35 cellular contexts compared by ENCODE assay signal in the genomic region with DNA sequence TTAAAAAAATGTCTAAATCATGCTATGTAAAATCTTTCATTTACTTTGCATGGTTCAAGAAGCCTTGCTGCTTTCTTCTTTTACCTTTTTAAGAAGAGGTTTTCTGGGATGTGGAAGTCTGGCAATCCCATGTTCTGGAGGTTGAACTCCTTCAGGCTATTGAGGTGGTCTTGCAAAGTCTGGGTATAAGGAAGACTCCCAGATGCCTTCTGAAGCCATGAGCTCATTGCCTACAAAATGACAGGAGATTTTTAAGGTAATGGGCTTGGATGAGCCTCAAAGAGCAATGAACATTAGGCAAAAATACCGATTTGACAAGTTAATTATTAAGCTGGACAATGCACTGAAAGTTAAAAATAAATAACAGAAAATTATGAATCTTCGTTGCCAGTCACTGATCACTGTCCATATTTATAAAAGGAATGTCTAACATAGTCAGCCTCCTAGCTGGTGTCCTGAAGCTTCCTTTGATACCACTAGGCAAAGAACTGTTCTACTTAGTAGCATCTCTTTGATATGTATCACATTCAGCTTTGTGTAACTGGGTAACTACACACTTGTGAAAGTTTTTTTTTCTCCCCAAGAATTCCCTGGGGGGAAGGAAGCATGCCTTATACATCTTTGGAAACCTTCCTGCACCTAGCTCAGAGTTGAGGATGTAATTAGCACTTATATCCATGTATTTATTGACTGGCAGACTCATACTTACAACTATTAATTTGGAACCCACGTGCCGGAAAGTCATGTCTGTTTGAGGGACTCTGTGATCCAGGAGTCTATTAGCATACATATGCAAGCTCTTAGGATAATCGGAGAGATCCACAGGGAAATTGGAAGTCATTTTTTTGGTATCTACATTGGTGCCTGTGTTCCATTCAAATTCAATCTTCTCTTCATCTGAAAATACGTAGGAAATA. TPM values are rescaled to one million over a fixed set of nuclear protein-coding genes. Genes with fewer than 3 reads are reported as not detected.
"Had no signal": no experiment of that assay in that cellular context is flagged by ENCODE, and none has a peak within 500 bp of the region (broad histone marks: within the 10 kb centered on the region; RNA-seq: fewer than 3 reads in every experiment).

No MANE protein-coding gene starts in this region.

- H3K9me3 ChIP-seq: adrenal gland, body of pancreas, breast epithelium had no signal

- H3K27me3 ChIP-seq: adrenal gland, ascending aorta, body of pancreas, brain microvascular endothelial cell, breast epithelium, cardiac muscle cell had no signal

- ATAC-seq: activated naive CD4-positive, alpha-beta T cell treated with anti-CD3 and anti-CD28 coated beads, Interleukin-2, amount 50 U/mL, for 72 hours; activated naive CD8-positive, alpha-beta T cell treated with anti-CD3 and anti-CD28 coated beads, Interleukin-2, amount 50 U/mL, for 24 hours; activated T-cell treated with anti-CD3 and anti-CD28 coated beads, Interleukin-2, amount 50 U/mL, for 4 hours; activated T-cell treated with anti-CD3 and anti-CD28 coated beads, Interleukin-2, amount 50 U/mL, for 72 hours; activated T-helper 17 cell treated with anti-CD3 and anti-CD28 coated beads, Interleukin-2, amount 50 U/mL, for 72 hours; body of pancreas had no signal

- H3K4me1 ChIP-seq: adrenal gland, ascending aorta, body of pancreas, breast epithelium had no signal

- H3K27ac ChIP-seq: adrenal gland, ascending aorta, body of pancreas, brain microvascular endothelial cell, breast epithelium, cardiac muscle cell had no signal

- FAIRE-seq: astrocyte, bronchial epithelial cell had no signal

- H3K4me3 ChIP-seq: adrenal gland, ascending aorta, body of pancreas, breast epithelium, cardiac muscle cell had no signal

- H3K36me3 ChIP-seq: adrenal gland, brain microvascular endothelial cell, breast epithelium, cardiac muscle cell had no signal

- DNase-seq: activated effector memory CD4-positive, alpha-beta T cell treated with anti-CD3 and anti-CD28 coated beads, Interleukin-2, amount 50 U/mL, for 16 hours; activated effector memory CD4-positive, alpha-beta T cell treated with Interleukin-2 at 50 U/mL for 16 hours; activated gamma-delta T cell; activated gamma-delta T cell treated with Interleukin-2 at 50 U/mL for 16 hours; activated naive CD4-positive, alpha-beta T cell; activated naive CD4-positive, alpha-beta T cell treated with anti-CD3 and anti-CD28 coated beads for 36 hours; activated naive CD4-positive, alpha-beta T cell treated with anti-CD3 and anti-CD28 coated beads, Interleukin-2, amount 10 ng/mL, durations not matched to agents 7 days and 5 days; activated naive CD4-positive, alpha-beta T cell treated with anti-CD3 and anti-CD28 coated beads, Interleukin-2, amount 50 U/mL, for 16 hours; activated naive CD4-positive, alpha-beta T cell treated with Interleukin-2 at 50 U/mL for 16 hours; activated naive CD8-positive, alpha-beta T cell treated with anti-CD3 and anti-CD28 coated beads for 36 hours; activated naive CD8-positive, alpha-beta T cell treated with anti-CD3 and anti-CD28 coated beads, Interleukin-2, amount 10 ng/mL, durations not matched to agents 7 days and 5 days; activated naive CD8-positive, alpha-beta T cell treated with anti-CD3 and anti-CD28 coated beads, Interleukin-2, amount 50 U/mL, for 24 hours; activated T-cell treated with anti-CD3 and anti-CD28 coated beads, Interleukin-2, amount 50 U/mL, for 1 hour; activated T-cell treated with anti-CD3 and anti-CD28 coated beads, Interleukin-2, amount 50 U/mL, for 24 hours; activated T-cell treated with anti-CD3 and anti-CD28 coated beads, Interleukin-2, amount 50 U/mL, for 4 hours; activated T-cell treated with anti-CD3 and anti-CD28 coated beads, Interleukin-2, amount 50 U/mL, for 48 hours; activated T-cell treated with anti-CD3 and anti-CD28 coated beads, Interleukin-2, amount 50 U/mL, for 72 hours; adrenal gland; amniotic stem cell; amygdala; aorta; body of pancreas; brain microvascular endothelial cell; caudate nucleus; central memory CD4-positive, alpha-beta T cell; cerebellar nuclear complex had no signal

RNA-seq across cellular contexts. Expression of a gene that starts 29.3 kb away (rescaled TPM):
- total RNA-seq: activated naive CD4-positive, alpha-beta T cell treated with anti-CD3 and anti-CD28 coated beads for 36 hours; activated naive CD4-positive, alpha-beta T cell treated with anti-CD3 and anti-CD28 coated beads, Interleukin-2, amount 50 U/mL, for 72 hours; activated naive CD8-positive, alpha-beta T cell treated with anti-CD3 and anti-CD28 coated beads for 36 hours; activated naive CD8-positive, alpha-beta T cell treated with anti-CD3 and anti-CD28 coated beads, Interleukin-2, amount 10 ng/mL, durations not matched to agents 7 days and 5 days; activated T-cell treated with anti-CD3 and anti-CD28 coated beads, Interleukin-2, amount 50 U/mL, for 72 hours; activated T-helper 1 cell treated with anti-CD3 and anti-CD28 coated beads, Interleukin-12 subunit alpha, Interleukin-12 subunit beta, Interleukin-2, Interleukin-4 antibody, amounts not matched to agents 30 ng/mL and 10 ng/mL and 1 ng/mL, durations not matched to agents 14 hours and 24 hours and 36 hours; activated T-helper 17 cell treated with anti-CD3 and anti-CD28 coated beads, Interleukin-2, amount 50 U/mL, for 72 hours; activated T-helper 2 cell treated with anti-CD3 and anti-CD28 coated beads, Interferon-gamma antibody, Interleukin-2, Interleukin-4, amounts not matched to agents 10 μg/mL and 5 μg/mL and 100 μg/mL, durations not matched to agents 14 hours and 24 hours and 36 hours had no signal
